1 cellular context compared by ENCODE assay signal in genomic region chr1:248837794-248838356, GRCh38.
TF ChIP-seq lines count a peak whose summit lies in the region.

ZNF672 (plus strand) TSS chr1:248838224; CDS start chr1:248847275, 9,051 bp downstream.

TF ChIP-seq in HepG2, 621 proteins besides CTCF, POLR2A, EP300 and RAD21 (continued from another document and continues in another):
- TF ChIP-seq NFE2L2 (IDR thresholded peaks at IDR 0.05; ENCODE audit: low read length): no peak
- TF ChIP-seq ZNF557 (CRISPR knock-in tag; IDR thresholded peaks at IDR 0.05): no peak
- no peak for TF ChIP-seq SRF (IDR thresholded peaks at IDR 0.05; ENCODE audit: low read depth, low read length)
- TF ChIP-seq MIXL1 (CRISPR knock-in tag; IDR thresholded peaks at IDR 0.05): no peak
- TF ChIP-seq PHF20 (CRISPR knock-in tag; IDR thresholded peaks at IDR 0.05): no peak
- peak; percentile 86 for TF ChIP-seq ZNF546 (CRISPR knock-in tag; conservative IDR thresholded peaks at IDR 0.05)
- no peak; the same call in 1 of the 2 replicates for TF ChIP-seq ZNF724P (CRISPR knock-in tag; IDR thresholded peaks at IDR 0.05; ENCODE audit: borderline replicate concordance)
- 0 out of 2 replicates have a peak, but pooled peaks have one; percentile 66 for TF ChIP-seq GATA4 (IDR thresholded peaks at IDR 0.05; ENCODE audit: borderline replicate concordance, low read depth)
- 0 out of 2 replicates have a peak, but pooled peaks have one; percentile 4 for TF ChIP-seq ZNF678 (CRISPR knock-in tag; IDR thresholded peaks at IDR 0.05)
- peak; percentile 5; the same call in 1 of the 2 replicates for TF ChIP-seq KDM3A (CRISPR knock-in tag; IDR thresholded peaks at IDR 0.05; ENCODE audit: low read depth)
- no peak for TF ChIP-seq HNF4G (IDR thresholded peaks at IDR 0.05; ENCODE audit: borderline replicate concordance, low read depth, low read length)
- TF ChIP-seq HNF4G (CRISPR knock-in tag; IDR thresholded peaks at IDR 0.05; ENCODE audit: borderline replicate concordance, low read depth): no peak
- TF ChIP-seq ZNF350 (CRISPR knock-in tag; IDR thresholded peaks at IDR 0.05; ENCODE audit: borderline replicate concordance, low read depth): no peak
- TF ChIP-seq ONECUT2 (CRISPR knock-in tag; IDR thresholded peaks at IDR 0.05): no peak
- TF ChIP-seq MXD1 (CRISPR knock-in tag; IDR thresholded peaks at IDR 0.05): no peak; the same call in none of the 2 replicates
- TF ChIP-seq HMGXB3 (CRISPR knock-in tag; IDR thresholded peaks at IDR 0.05; ENCODE audit: borderline replicate concordance): peak; percentile 29; the same call in 1 of the 2 replicates
- TF ChIP-seq ZNF430 (CRISPR knock-in tag; IDR thresholded peaks at IDR 0.05): peak; percentile 88
- TF ChIP-seq ZNF672 (CRISPR knock-in tag; IDR thresholded peaks at IDR 0.05): 0 out of 2 replicates have a peak, but pooled peaks have one; percentile 26
- TF ChIP-seq SAP130 (CRISPR knock-in tag; IDR thresholded peaks at IDR 0.05; ENCODE audit: low read depth): peak; percentile 58
- no peak for TF ChIP-seq NFAT5 (CRISPR knock-in tag; IDR thresholded peaks at IDR 0.05)
- TF ChIP-seq ZNF331 (CRISPR knock-in tag; IDR thresholded peaks at IDR 0.05): 0 out of 2 replicates have a peak, but pooled peaks have one; percentile 46
- TF ChIP-seq ZNF446 (CRISPR knock-in tag; IDR thresholded peaks at IDR 0.05): 0 out of 2 replicates have a peak, but pooled peaks have one; percentile 61
- TF ChIP-seq RFXAP (CRISPR knock-in tag; IDR thresholded peaks at IDR 0.05; ENCODE audit: borderline replicate concordance): peak; percentile 99
- TF ChIP-seq PRDM10 (CRISPR knock-in tag; IDR thresholded peaks at IDR 0.05; ENCODE audit: low read depth): peak; percentile 51; the same call in 1 of the 2 replicates
- no peak for TF ChIP-seq MYNN (CRISPR knock-in tag; IDR thresholded peaks at IDR 0.05; ENCODE audit: low read depth)
- TF ChIP-seq UBTF (CRISPR knock-in tag; IDR thresholded peaks at IDR 0.05): peak; percentile 3; the same call in 1 of the 2 replicates
- no peak for TF ChIP-seq ZNF770 (CRISPR knock-in tag; IDR thresholded peaks at IDR 0.05)
- TF ChIP-seq SIN3A (IDR thresholded peaks at IDR 0.05; ENCODE audit: borderline replicate concordance, low read depth, low read length): peak; percentile 67; the same call in 1 of the 2 replicates
- peak; percentile 54; the same call in 1 of the 2 replicates for TF ChIP-seq ZNF552 (CRISPR knock-in tag; IDR thresholded peaks at IDR 0.05; ENCODE audit: borderline replicate concordance)
- TF ChIP-seq KLF11 (CRISPR knock-in tag; IDR thresholded peaks at IDR 0.05): no peak
- no peak; the same call in 1 of the 2 replicates for TF ChIP-seq ZBTB38 (CRISPR knock-in tag; IDR thresholded peaks at IDR 0.05)
- no peak for TF ChIP-seq CHCHD3 (CRISPR knock-in tag; IDR thresholded peaks at IDR 0.05)
- peak; percentile 60 for TF ChIP-seq HNRNPLL (IDR thresholded peaks at IDR 0.05; ENCODE audit: low read depth, low read length, poor library complexity, severe bottlenecking)
- TF ChIP-seq TCF7 (IDR thresholded peaks at IDR 0.05; ENCODE audit: low read depth): no peak
- TF ChIP-seq AGO1 (IDR thresholded peaks at IDR 0.05; ENCODE audit: low read depth, low read length, poor library complexity, severe bottlenecking): peak; percentile 65
- no peak for TF ChIP-seq MZF1 (CRISPR knock-in tag; IDR thresholded peaks at IDR 0.05; ENCODE audit: borderline replicate concordance)
- peak; percentile 21; the same call in 1 of the 2 replicates for TF ChIP-seq HOXA5 (CRISPR knock-in tag; IDR thresholded peaks at IDR 0.05)
- no peak for TF ChIP-seq GRHL1 (CRISPR knock-in tag; conservative IDR thresholded peaks at IDR 0.05)
- TF ChIP-seq ZNF44 (CRISPR knock-in tag; IDR thresholded peaks at IDR 0.05): no peak
- TF ChIP-seq ZNF563 (CRISPR knock-in tag; IDR thresholded peaks at IDR 0.05): no peak
- no peak for TF ChIP-seq NCOA2 (CRISPR knock-in tag; IDR thresholded peaks at IDR 0.05)
